In genomic region chrX:134174273-134174660, GRCh38 we compare ENCODE assay signal across 15 cellular contexts.
DNase-seq lines count a peak whose midpoint lies in the region; ATAC-seq and TF ChIP-seq lines count a peak whose summit lies in the region.
"Had no signal": no experiment of that assay in that cellular context is flagged by ENCODE, and none has a peak within 500 bp of the region (broad histone marks: within the 10 kb centered on the region; RNA-seq: fewer than 3 reads in every experiment).

No MANE protein-coding gene starts in this region.

- no TSS peak for BruUV-seq in Calu3 (replicated peaks; lab: Mats Ljungman, UMichigan)

- no peak for DNase-seq in Calu3
- peak; percentile 29 to 33 for DNase-seq in HAP-1 (ENCODE audit: low spot score in 2 of 2)
- no peak for DNase-seq in naive thymus-derived CD8-positive, alpha-beta T cell
- no peak for DNase-seq in substantia nigra (lab: John Stamatoyannopoulos, UW)
- DNase-seq in SK-N-SH = no peak
- no peak for DNase-seq in KG1 (lab: John Stamatoyannopoulos, UW)
- DNase-seq: activated CD4-positive, alpha-beta T cell treated with anti-CD3 and anti-CD28 coated beads for 1 hour; activated naive CD4-positive, alpha-beta T cell treated with Interleukin-2 at 50 U/mL for 16 hours; heart left ventricle; NCI-H1092 treated with DMSO at 0.1 percent for 48 hours; NCI-H446; ovary had no signal

- H3K27ac ChIP-seq in substantia nigra (ENCODE audit: low read depth, low read length, poor library complexity, severe bottlenecking) = no peak overlapping the region
- H3K27ac ChIP-seq in SK-N-SH (ENCODE audit: low read depth in 2 of 2, low read length in 1 of 2) = no peak overlapping the region
- H3K27ac ChIP-seq: heart left ventricle, ovary, thoracic aorta had no signal

- H4K20me1 ChIP-seq in SK-N-SH (ENCODE audit: insufficient read depth) = no peaks in the 10 kb centered on the region

- H3K9me3 ChIP-seq in HAP-1 (no peaks in the 10 kb centered on the region), SK-N-SH (no peaks in the 10 kb centered on the region)
- H3K9me3 ChIP-seq: heart left ventricle, ovary, thoracic aorta had no signal

- POLR2A ChIA-PET in naive thymus-derived CD8-positive, alpha-beta T cell (lab: Charles Lee) = no interaction called here
- POLR2A ChIA-PET in SK-N-SH (lab: Yijun Ruan, JAX) = no interaction called here

- intact Hi-C loops in Calu3 (cut with micrococcal nuclease; ENCODE audit: unreplicated experiment) = loop anchor here (5.0 kb wide), 1 partner anchor 68 kb away; no protein-coding TSS in a partner anchor

- H2AFZ ChIP-seq in SK-N-SH (ENCODE audit: low read depth) = no peak overlapping the region

- CTCF ChIA-PET in Calu3 (lab: Charles Lee) (no interaction called here), SK-N-SH (lab: Yijun Ruan, JAX) (no interaction called here)

- H3K79me2 ChIP-seq in SK-N-SH (ENCODE audit: insufficient read depth) = no peaks in the 10 kb centered on the region

- H3K9me2 ChIP-seq in SK-N-SH = no peaks in the 10 kb centered on the region

- H3F3A ChIP-seq in SK-N-SH (replicated peaks; ENCODE audit: insufficient read depth) = no peaks in the 10 kb centered on the region

- no peak for TF ChIP-seq EP300 in SK-N-SH (IDR thresholded peaks at IDR 0.05; ENCODE audit: borderline replicate concordance in 1 of 2, low read depth in 1 of 2, low read length in 1 of 2)

- H3K36me3 ChIP-seq in HAP-1 (replicated peaks) (peaks cover 17% of the 10 kb centered on the region), SK-N-SH (replicated peaks in 1 of 2; ENCODE audit: control insufficient read depth in 1 of 2, insufficient read depth in 2 of 2, low read length in 1 of 2) (no peaks in the 10 kb centered on the region)
- H3K36me3 ChIP-seq: heart left ventricle, ovary, thoracic aorta had no signal

- H3K9me3 Mint-ChIP-seq in Calu3 (ENCODE audit: low read depth, unreplicated experiment) (no peaks in the 10 kb centered on the region), brain (peaks cover 0 to 4% (median 0%) of the 10 kb centered on the region in 5 experiments)
- no peaks in the 10 kb centered on the region for H3K9me3 Mint-ChIP-seq in naive thymus-derived CD8-positive, alpha-beta T cell

- in situ Hi-C loops in HAP-1 (cut with MboI; ENCODE audit: low sequenced_read_pairs) = no loop called here

- H3K27ac Mint-ChIP-seq in Calu3 (ENCODE audit: unreplicated experiment) (no peak overlapping the region), brain (peak overlapping the region in 3 of 5 experiments; percentile 15 to 92 (median 89))
- H3K27ac Mint-ChIP-seq in naive thymus-derived CD8-positive, alpha-beta T cell = peak overlapping the region in 2 of 10 donors; percentile 16 to 73

- H3K36me3 Mint-ChIP-seq in Calu3 (ENCODE audit: insufficient read depth, unreplicated experiment) (peaks cover 16% of the 10 kb centered on the region), brain (no peaks in the 10 kb centered on the region)
- peaks cover 0 to 6% (median 0%) of the 10 kb centered on the region in 3 donors for H3K36me3 Mint-ChIP-seq in naive thymus-derived CD8-positive, alpha-beta T cell

- H3K4me3 Mint-ChIP-seq in Calu3 (ENCODE audit: low read depth, unreplicated experiment) (peak overlapping the region; percentile 86), brain (peak overlapping the region in 4 of 5 experiments; percentile 88 to 94 (median 92))
- peak overlapping the region; percentile 83 to 94 (median 92) for H3K4me3 Mint-ChIP-seq in naive thymus-derived CD8-positive, alpha-beta T cell

- no peak overlapping the region for H3K9ac ChIP-seq in SK-N-SH

- H3K4me1 Mint-ChIP-seq in Calu3 (ENCODE audit: low read depth, unreplicated experiment) = no peaks in the 10 kb centered on the region
- peaks cover 57% of the 10 kb centered on the region for H3K4me1 Mint-ChIP-seq in brain
- peaks cover 5 to 12% (median 9%) of the 10 kb centered on the region in 4 donors for H3K4me1 Mint-ChIP-seq in naive thymus-derived CD8-positive, alpha-beta T cell

- TF ChIP-seq CTCF in Calu3 (IDR thresholded peaks at IDR 0.05; ENCODE audit: unreplicated experiment) (no peak), brain (conservative IDR thresholded peaks at IDR 0.05) (no peak), SK-N-SH (IDR thresholded peaks at IDR 0.05) (no peak)

- TF ChIP-seq RAD21 in SK-N-SH (IDR thresholded peaks at IDR 0.05; ENCODE audit: low read length) = no peak

- no peak overlapping the region for H3K4me2 ChIP-seq in SK-N-SH

- no peaks in the 10 kb centered on the region for H3K27me3 ChIP-seq in HAP-1 (ENCODE audit: low read depth)
- H3K27me3 ChIP-seq in SK-N-SH (ENCODE audit: insufficient read depth) = peaks cover 29% of the 10 kb centered on the region; the same call in 1 of the 2 replicates
- H3K27me3 ChIP-seq: ovary had no signal

- H3K4me3 ChIP-seq in HAP-1 = peak overlapping the region; percentile 42
- no peak overlapping the region for H3K4me3 ChIP-seq in SK-N-SH (ENCODE audit: low read depth in 2 of 2, low read length in 1 of 2)
- H3K4me3 ChIP-seq: ovary had no signal

- H3K27me3 Mint-ChIP-seq in Calu3 (ENCODE audit: unreplicated experiment) (peaks cover 35% of the 10 kb centered on the region), brain (peaks cover 23% of the 10 kb centered on the region)
- H3K27me3 Mint-ChIP-seq in naive thymus-derived CD8-positive, alpha-beta T cell = peaks cover 0 to 4% (median 0%) of the 10 kb centered on the region in 5 donors

- ATAC-seq in naive thymus-derived CD8-positive, alpha-beta T cell = no peak
- no peak for ATAC-seq in GM21360 (IDR thresholded peaks at IDR 0.05; ENCODE audit: unreplicated experiment)
- ATAC-seq: heart left ventricle had no signal

- 26% methylated on average over 4 of the region's 4 CpGs for WGBS in SK-N-SH (ENCODE audit: low lambda C conversion rate)

- peaks cover 66% of the 10 kb centered on the region for H3K4me1 ChIP-seq in HAP-1
- no peaks in the 10 kb centered on the region; a peak in 1 of 4 replicates for H3K4me1 ChIP-seq in SK-N-SH (ENCODE audit: control insufficient read depth in 1 of 2, insufficient read depth in 2 of 2, low read depth in 1 of 2, low read length in 1 of 2)

TF ChIP-seq in SK-N-SH, 30 proteins besides CTCF, POLR2A, EP300 and RAD21:
- TF ChIP-seq ELF1 (IDR thresholded peaks at IDR 0.05) (no peak), FOXJ3 (CRISPR knock-in tag; IDR thresholded peaks at IDR 0.05) (no peak), SMC3 (IDR thresholded peaks at IDR 0.05; ENCODE audit: low read depth, low read length) (no peak), NFIC (IDR thresholded peaks at IDR 0.05; ENCODE audit: borderline replicate concordance) (no peak), RFX5 (IDR thresholded peaks at IDR 0.05; ENCODE audit: low read length) (no peak), SIN3A (IDR thresholded peaks at IDR 0.05; ENCODE audit: borderline replicate concordance, low read depth, low read length) (no peak), TCF12 (IDR thresholded peaks at IDR 0.05) (no peak), FOSL2 (IDR thresholded peaks at IDR 0.05; ENCODE audit: borderline replicate concordance, low read depth) (no peak)
- TF ChIP-seq, protein P1, sequence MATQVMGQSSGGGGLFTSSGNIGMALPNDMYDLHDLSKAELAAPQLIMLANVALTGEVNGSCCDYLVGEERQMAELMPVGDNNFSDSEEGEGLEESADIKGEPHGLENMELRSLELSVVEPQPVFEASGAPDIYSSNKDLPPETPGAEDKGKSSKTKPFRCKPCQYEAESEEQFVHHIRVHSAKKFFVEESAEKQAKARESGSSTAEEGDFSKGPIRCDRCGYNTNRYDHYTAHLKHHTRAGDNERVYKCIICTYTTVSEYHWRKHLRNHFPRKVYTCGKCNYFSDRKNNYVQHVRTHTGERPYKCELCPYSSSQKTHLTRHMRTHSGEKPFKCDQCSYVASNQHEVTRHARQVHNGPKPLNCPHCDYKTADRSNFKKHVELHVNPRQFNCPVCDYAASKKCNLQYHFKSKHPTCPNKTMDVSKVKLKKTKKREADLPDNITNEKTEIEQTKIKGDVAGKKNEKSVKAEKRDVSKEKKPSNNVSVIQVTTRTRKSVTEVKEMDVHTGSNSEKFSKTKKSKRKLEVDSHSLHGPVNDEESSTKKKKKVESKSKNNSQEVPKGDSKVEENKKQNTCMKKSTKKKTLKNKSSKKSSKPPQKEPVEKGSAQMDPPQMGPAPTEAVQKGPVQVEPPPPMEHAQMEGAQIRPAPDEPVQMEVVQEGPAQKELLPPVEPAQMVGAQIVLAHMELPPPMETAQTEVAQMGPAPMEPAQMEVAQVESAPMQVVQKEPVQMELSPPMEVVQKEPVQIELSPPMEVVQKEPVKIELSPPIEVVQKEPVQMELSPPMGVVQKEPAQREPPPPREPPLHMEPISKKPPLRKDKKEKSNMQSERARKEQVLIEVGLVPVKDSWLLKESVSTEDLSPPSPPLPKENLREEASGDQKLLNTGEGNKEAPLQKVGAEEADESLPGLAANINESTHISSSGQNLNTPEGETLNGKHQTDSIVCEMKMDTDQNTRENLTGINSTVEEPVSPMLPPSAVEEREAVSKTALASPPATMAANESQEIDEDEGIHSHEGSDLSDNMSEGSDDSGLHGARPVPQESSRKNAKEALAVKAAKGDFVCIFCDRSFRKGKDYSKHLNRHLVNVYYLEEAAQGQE (IDR thresholded peaks at IDR 0.05; ENCODE audit: low read depth, low read length) = no peak
- TF ChIP-seq, protein P2, sequence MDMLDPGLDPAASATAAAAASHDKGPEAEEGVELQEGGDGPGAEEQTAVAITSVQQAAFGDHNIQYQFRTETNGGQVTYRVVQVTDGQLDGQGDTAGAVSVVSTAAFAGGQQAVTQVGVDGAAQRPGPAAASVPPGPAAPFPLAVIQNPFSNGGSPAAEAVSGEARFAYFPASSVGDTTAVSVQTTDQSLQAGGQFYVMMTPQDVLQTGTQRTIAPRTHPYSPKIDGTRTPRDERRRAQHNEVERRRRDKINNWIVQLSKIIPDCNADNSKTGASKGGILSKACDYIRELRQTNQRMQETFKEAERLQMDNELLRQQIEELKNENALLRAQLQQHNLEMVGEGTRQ (IDR thresholded peaks at IDR 0.05; ENCODE audit: borderline replicate concordance, low read depth, low read length) = no peak
- TF ChIP-seq, protein P3, sequence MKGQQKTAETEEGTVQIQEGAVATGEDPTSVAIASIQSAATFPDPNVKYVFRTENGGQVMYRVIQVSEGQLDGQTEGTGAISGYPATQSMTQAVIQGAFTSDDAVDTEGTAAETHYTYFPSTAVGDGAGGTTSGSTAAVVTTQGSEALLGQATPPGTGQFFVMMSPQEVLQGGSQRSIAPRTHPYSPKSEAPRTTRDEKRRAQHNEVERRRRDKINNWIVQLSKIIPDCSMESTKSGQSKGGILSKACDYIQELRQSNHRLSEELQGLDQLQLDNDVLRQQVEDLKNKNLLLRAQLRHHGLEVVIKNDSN (IDR thresholded peaks at IDR 0.05; ENCODE audit: borderline replicate concordance, low read depth) = no peak

Comparison
In these comparisons a context has a peak if more than half of its experiments do, and no peak if none do; other contexts are left out.
1. DNase-seq: peak in HAP-1 (2 of 2); none in Calu3 (single experiment), naive thymus-derived CD8-positive, alpha-beta T cell (0 of 10), substantia nigra (0 of 49), SK-N-SH (single experiment) and KG1 (single experiment).
2. Peak in every context shown above with its lines, with median percentiles within 50 percentile points of each other: H3K4me3 Mint-ChIP-seq.